8 cellular contexts compared by ENCODE assay signal in genomic region chr20:45910670-45911485, GRCh38. TPM values are rescaled to one million over a fixed set of nuclear protein-coding genes. Genes with fewer than 3 reads are reported as not detected.
DNase-seq lines count a peak whose midpoint lies in the region; ATAC-seq, FAIRE-seq and TF ChIP-seq lines count a peak whose summit lies in the region.

No MANE protein-coding gene starts in this region.

- intact Hi-C loops in endothelial cell of umbilical vein (cut with micrococcal nuclease) = loop anchor here (1.0 to 10.0 kb wide), 6 partner anchors 8 to 566 kb away; partner anchors contain the start of genes ACOT8, CTSA, NEURL2 and SDC4

- H3K27ac Mint-ChIP-seq in activated CD8-positive, alpha-beta memory T cell treated with anti-CD3 and anti-CD28 coated beads, Interleukin-2, amount 10 ng/mL, durations not matched to agents 7 days and 5 days = peak overlapping the region; percentile 71
- peak overlapping the region; percentile 94 for H3K27ac Mint-ChIP-seq in mesothelial cell of epicardium

- H3K4me2 ChIP-seq in endothelial cell of umbilical vein (ENCODE audit: insufficient read depth, low read length) = peak overlapping the region; percentile 66

- peak overlapping the region; percentile 38 for H2AFZ ChIP-seq in endothelial cell of umbilical vein (ENCODE audit: low read depth, low read length)

- BruUV-seq in endothelial cell of umbilical vein (replicated peaks; lab: Mats Ljungman, UMichigan) = TSS peak; percentile 72

- no peaks in the 10 kb centered on the region for H3K27me3 ChIP-seq in endothelial cell of umbilical vein (ENCODE audit: control insufficient read depth in 2 of 2, insufficient read depth in 2 of 2, low read length in 2 of 2)

- H3K79me2 ChIP-seq in endothelial cell of umbilical vein (ENCODE audit: control insufficient read depth, insufficient read depth, low read length) = no peaks in the 10 kb centered on the region

- H4K20me1 ChIP-seq in endothelial cell of umbilical vein (replicated peaks; ENCODE audit: control insufficient read depth, extremely low read depth, insufficient read depth, low read length) = no peaks in the 10 kb centered on the region

- H3K9me3 Mint-ChIP-seq in activated CD8-positive, alpha-beta memory T cell treated with anti-CD3 and anti-CD28 coated beads, Interleukin-2, amount 10 ng/mL, durations not matched to agents 7 days and 5 days (ENCODE audit: low read depth) = no peaks in the 10 kb centered on the region
- no peaks in the 10 kb centered on the region for H3K9me3 Mint-ChIP-seq in mesothelial cell of epicardium

- peaks cover 0 to 7% of the 10 kb centered on the region in 2 experiments for H3K36me3 ChIP-seq in endothelial cell of umbilical vein (ENCODE audit: control insufficient read depth in 2 of 2, extremely low read depth in 1 of 2, insufficient read depth in 2 of 2, low read length in 2 of 2)

- H3K27me3 Mint-ChIP-seq in activated CD8-positive, alpha-beta memory T cell treated with anti-CD3 and anti-CD28 coated beads, Interleukin-2, amount 10 ng/mL, durations not matched to agents 7 days and 5 days = peaks cover 15% of the 10 kb centered on the region
- no peaks in the 10 kb centered on the region for H3K27me3 Mint-ChIP-seq in mesothelial cell of epicardium (ENCODE audit: low read depth)

- peaks cover 28% of the 10 kb centered on the region for H3K4me1 ChIP-seq in endothelial cell of umbilical vein (ENCODE audit: control insufficient read depth, extremely low read depth, insufficient read depth, low read length)

- CTCF ChIA-PET in AG04449 (lab: Yijun Ruan, JAX) = interaction anchor here (1.0 to 3.7 kb wide), 3 partner anchors 17 to 112 kb away, joined by 3 to 22 read pairs (median 5); partner anchors contain the start of genes CTSA and NEURL2
- CTCF ChIA-PET in activated CD8-positive, alpha-beta memory T cell treated with anti-CD3 and anti-CD28 coated beads, Interleukin-2, amount 10 ng/mL, durations not matched to agents 7 days and 5 days (lab: Charles Lee) = interaction anchor here (0.7 to 2.5 kb wide), 5 partner anchors 12 to 103 kb away, joined by 3 to 9 read pairs (median 4); partner anchors contain the start of gene ZNF335
- CTCF ChIA-PET in endothelial cell of umbilical vein (lab: Charles Lee) = interaction anchor here (1.0 to 5.0 kb wide), 6 partner anchors 9 to 28 kb away, joined by 3 to 22 read pairs (median 8); partner anchors contain the start of genes CTSA, NEURL2 and PCIF1

- dilution Hi-C loops in endothelial cell of umbilical vein (cut with MboI; ENCODE audit: extremely low pct_ligation_motif_present, low sequenced_read_pairs) = no loop called here

- H3K36me3 Mint-ChIP-seq in activated CD8-positive, alpha-beta memory T cell treated with anti-CD3 and anti-CD28 coated beads, Interleukin-2, amount 10 ng/mL, durations not matched to agents 7 days and 5 days = no peaks in the 10 kb centered on the region
- H3K36me3 Mint-ChIP-seq in mesothelial cell of epicardium = peaks cover 21% of the 10 kb centered on the region

- DNase-seq in AG04449 (ENCODE audit: low read depth, low spot score) (peak; percentile 89), NCI-H82 treated with DMSO at 0.1 percent for 48 hours (lab: John Stamatoyannopoulos, UW; ENCODE audit: unreplicated experiment) (peak; percentile 100), endothelial cell of umbilical vein (ENCODE audit: low read depth, low spot score) (peak; percentile 100), mesothelial cell of epicardium (ENCODE audit: low spot score in 2 of 2, unreplicated experiment in 2 of 2) (peak; percentile 93 to 98)
- peak; percentile 98 for DNase-seq in activated CD8-positive, alpha-beta memory T cell treated with anti-CD3 and anti-CD28 coated beads, Interleukin-2, amount 10 ng/mL, durations not matched to agents 7 days and 5 days
- DNase-seq in stimulated activated CD8-positive, alpha-beta memory T cell treated with anti-CD3 and anti-CD28 coated beads, Interleukin-15, amount 100 ng/mL, for 24 hours (ENCODE audit: low read depth) = peak; percentile 92

- H3K4me3 ChIP-seq in AG04449 (ENCODE audit: low read depth, low read length) (peak overlapping the region; percentile 57), endothelial cell of umbilical vein (replicated peaks in 1 of 3; ENCODE audit: insufficient read depth in 1 of 3, low read depth in 1 of 3, low read length in 3 of 3) (peak overlapping the region; percentile 6 to 62 (median 37))

- H3K4me1 Mint-ChIP-seq in activated CD8-positive, alpha-beta memory T cell treated with anti-CD3 and anti-CD28 coated beads, Interleukin-2, amount 10 ng/mL, durations not matched to agents 7 days and 5 days = peaks cover 22% of the 10 kb centered on the region
- peaks cover 8% of the 10 kb centered on the region for H3K4me1 Mint-ChIP-seq in mesothelial cell of epicardium

- peak; percentile 30 for TF ChIP-seq POLR2A in endothelial cell of umbilical vein (IDR thresholded peaks at IDR 0.05; ENCODE audit: low read depth, low read length)

- TF ChIP-seq CTCF in AG04449 (IDR thresholded peaks at IDR 0.05; ENCODE audit: insufficient read depth, low read length, missing control alignments) (no peak), endothelial cell of umbilical vein (IDR thresholded peaks at IDR 0.05; ENCODE audit: extremely low read depth in 1 of 2, insufficient read depth in 1 of 2, low read depth in 1 of 2, low read length in 2 of 2) (no peak), mesothelial cell of epicardium (IDR thresholded peaks at IDR 0.05; ENCODE audit: unreplicated experiment) (no peak)

- POLR2A ChIA-PET in AG04449 (lab: Yijun Ruan, JAX) (interaction anchor here (0.8 to 0.9 kb wide), 2 partner anchors 20 to 23 kb away, joined by 3 read pairs; partner anchors contain the start of genes CTSA, NEURL2 and PCIF1), endothelial cell of umbilical vein (lab: Charles Lee) (interaction anchor here (0.5 to 3.8 kb wide), 4 partner anchors 13 to 97 kb away, joined by 3 to 22 read pairs (median 6); partner anchors contain the start of gene PCIF1)

- H3K9ac ChIP-seq in endothelial cell of umbilical vein (replicated peaks; ENCODE audit: extremely low read depth, insufficient read depth, low read length) = peak overlapping the region; percentile 44

- FAIRE-seq in endothelial cell of umbilical vein (lab: Jason Lieb, UNC) = peak; percentile 98

- H3K9me3 ChIP-seq in endothelial cell of umbilical vein (replicated peaks; ENCODE audit: control insufficient read depth, insufficient read depth, low read length) = no peaks in the 10 kb centered on the region

- no peaks in the 10 kb centered on the region for H3K9me1 ChIP-seq in endothelial cell of umbilical vein (replicated peaks; ENCODE audit: control insufficient read depth, extremely low read depth, insufficient read depth, low read length)

- H3K4me3 Mint-ChIP-seq in activated CD8-positive, alpha-beta memory T cell treated with anti-CD3 and anti-CD28 coated beads, Interleukin-2, amount 10 ng/mL, durations not matched to agents 7 days and 5 days = peak overlapping the region; percentile 67
- H3K4me3 Mint-ChIP-seq in mesothelial cell of epicardium = peak overlapping the region; percentile 76

- H3K27ac ChIP-seq in endothelial cell of umbilical vein (ENCODE audit: insufficient read depth, low read depth, low read length) = peak overlapping the region; percentile 43

- peak; percentile 88 for ATAC-seq in GM18873 (IDR thresholded peaks at IDR 0.05; ENCODE audit: low FRiP score, unreplicated experiment)
- peak; percentile 91 for ATAC-seq in HG03108 (IDR thresholded peaks at IDR 0.05; ENCODE audit: unreplicated experiment)
- peak; percentile 96 for ATAC-seq in activated CD8-positive, alpha-beta memory T cell treated with anti-CD3 and anti-CD28 coated beads, Interleukin-2, amount 10 ng/mL, durations not matched to agents 7 days and 5 days

RNA-seq across cellular contexts. Expression of gene PLTP, which starts 1.1 kb away (rescaled TPM):
- 1 to 10 TPM; 3.2 to 3.3 TPM for total RNA-seq in activated CD8-positive, alpha-beta memory T cell treated with anti-CD3 and anti-CD28 coated beads, Interleukin-2, amount 10 ng/mL, durations not matched to agents 7 days and 5 days
- total RNA-seq in endothelial cell of umbilical vein (61.9 and 62.1 TPM in 2 replicates), mesothelial cell of epicardium (54.6 to 58.1 TPM (median 55.5 TPM) in 3 replicates)
- 118 TPM in 2 replicates for polyA plus RNA-seq in endothelial cell of umbilical vein
- polyA plus RNA-seq in endothelial cell of umbilical vein (2011; cell fraction: cytosol; rRNA removed) = 70.8 and 89.9 TPM in 2 replicates
- polyA plus RNA-seq in endothelial cell of umbilical vein (2011; cell fraction: nucleus; rRNA removed) = 48.2 and 60.0 TPM in 2 replicates
- 71.4 and 133 TPM in 2 replicates for polyA plus RNA-seq in endothelial cell of umbilical vein (2012)
- polyA minus RNA-seq in endothelial cell of umbilical vein = 67.3 and 73.5 TPM in 2 replicates
- 1.1 TPM for polyA minus RNA-seq in endothelial cell of umbilical vein (2011; cell fraction: cytosol; rRNA and poly(A)+ RNA removed)
- 19.4 and 23.8 TPM in 2 replicates for polyA minus RNA-seq in endothelial cell of umbilical vein (2011; cell fraction: nucleus; rRNA and poly(A)+ RNA removed)

RNA-seq across cellular contexts. Expression of gene CTSA, which starts 19.7 kb away (rescaled TPM):
- total RNA-seq in activated CD8-positive, alpha-beta memory T cell treated with anti-CD3 and anti-CD28 coated beads, Interleukin-2, amount 10 ng/mL, durations not matched to agents 7 days and 5 days = 10 to 100 TPM; 55.5 to 69.6 TPM
- 156 and 169 TPM in 2 replicates for total RNA-seq in endothelial cell of umbilical vein
- 409 and 427 TPM in 2 replicates for polyA plus RNA-seq in endothelial cell of umbilical vein
- 229 and 251 TPM in 2 replicates for polyA plus RNA-seq in endothelial cell of umbilical vein (2011; cell fraction: cytosol; rRNA removed)
- 482 and 635 TPM in 2 replicates for polyA plus RNA-seq in endothelial cell of umbilical vein (2011; cell fraction: nucleus; rRNA removed)
- 167 and 196 TPM in 2 replicates for polyA plus RNA-seq in endothelial cell of umbilical vein (2012)
- 209 and 279 TPM in 2 replicates for polyA minus RNA-seq in endothelial cell of umbilical vein
- polyA minus RNA-seq in endothelial cell of umbilical vein (2011; cell fraction: cytosol; rRNA and poly(A)+ RNA removed) = 73.4 TPM
- polyA minus RNA-seq in endothelial cell of umbilical vein (2011; cell fraction: nucleus; rRNA and poly(A)+ RNA removed) = 132 and 133 TPM in 2 replicates
- total RNA-seq in mesothelial cell of epicardium = 74.4 to 86.7 TPM (median 78.8 TPM) in 3 replicates

RNA-seq across cellular contexts. Expression of gene NEURL2, which starts 19.9 kb away (rescaled TPM):
- 1 to 10 TPM in 1 of 2 experiments, under 1 TPM in 1; 0.91 to 1.9 TPM for total RNA-seq in activated CD8-positive, alpha-beta memory T cell treated with anti-CD3 and anti-CD28 coated beads, Interleukin-2, amount 10 ng/mL, durations not matched to agents 7 days and 5 days
- total RNA-seq in endothelial cell of umbilical vein (5.4 and 6.5 TPM in 2 replicates), mesothelial cell of epicardium (7.2 to 8.3 TPM (median 8.1 TPM) in 3 replicates)
- 2.8 and 4.5 TPM in 2 replicates for polyA plus RNA-seq in endothelial cell of umbilical vein
- 1.2 and 1.9 TPM in 2 replicates for polyA plus RNA-seq in endothelial cell of umbilical vein (2011; cell fraction: cytosol; rRNA removed)
- 4.6 and 5.5 TPM in 2 replicates for polyA plus RNA-seq in endothelial cell of umbilical vein (2011; cell fraction: nucleus; rRNA removed)
- 0.95 and 1.7 TPM in 2 replicates for polyA plus RNA-seq in endothelial cell of umbilical vein (2012)
- 0.68 TPM in 1 of 2 replicates, not detected in the other for polyA minus RNA-seq in endothelial cell of umbilical vein
- 1.3 TPM for polyA minus RNA-seq in endothelial cell of umbilical vein (2011; cell fraction: cytosol; rRNA and poly(A)+ RNA removed)
- 2.2 and 5.2 TPM in 2 replicates for polyA minus RNA-seq in endothelial cell of umbilical vein (2011; cell fraction: nucleus; rRNA and poly(A)+ RNA removed)

RNA-seq across cellular contexts. Expression of gene SPATA25, which starts 23.5 kb away (rescaled TPM):
- total RNA-seq in activated CD8-positive, alpha-beta memory T cell treated with anti-CD3 and anti-CD28 coated beads, Interleukin-2, amount 10 ng/mL, durations not matched to agents 7 days and 5 days = 1 to 10 TPM in 1 of 2 experiments, under 1 TPM in 1; 0.55 to 1.2 TPM
- total RNA-seq in endothelial cell of umbilical vein = 1.3 TPM in 1 of 2 replicates, not detected in the other
- 0.69 and 1.0 TPM in 2 replicates for polyA plus RNA-seq in endothelial cell of umbilical vein
- 0.34 and 0.58 TPM in 2 replicates for polyA plus RNA-seq in endothelial cell of umbilical vein (2011; cell fraction: cytosol; rRNA removed)
- polyA plus RNA-seq in endothelial cell of umbilical vein (2011; cell fraction: nucleus; rRNA removed) = 2.9 and 3.8 TPM in 2 replicates
- 0.60 TPM in 1 of 2 replicates, not detected in the other for polyA plus RNA-seq in endothelial cell of umbilical vein (2012)
- 0.28 TPM in 1 of 2 replicates, not detected in the other for polyA minus RNA-seq in endothelial cell of umbilical vein
- polyA minus RNA-seq in endothelial cell of umbilical vein (2011; cell fraction: cytosol; rRNA and poly(A)+ RNA removed) = not detected
- polyA minus RNA-seq in endothelial cell of umbilical vein (2011; cell fraction: nucleus; rRNA and poly(A)+ RNA removed) = 2.2 and 3.0 TPM in 2 replicates
- 3.2 to 4.0 TPM (median 3.4 TPM) in 3 replicates for total RNA-seq in mesothelial cell of epicardium

RNA-seq across cellular contexts. Expression of gene PCIF1, which starts 23.6 kb away (rescaled TPM):
- total RNA-seq in activated CD8-positive, alpha-beta memory T cell treated with anti-CD3 and anti-CD28 coated beads, Interleukin-2, amount 10 ng/mL, durations not matched to agents 7 days and 5 days = 10 to 100 TPM; 41.6 to 52.3 TPM
- total RNA-seq in endothelial cell of umbilical vein (25.8 and 27.2 TPM in 2 replicates), mesothelial cell of epicardium (43.7 to 45.2 TPM (median 44.4 TPM) in 3 replicates)
- polyA plus RNA-seq in endothelial cell of umbilical vein = 26.4 and 27.6 TPM in 2 replicates
- 19.2 and 22.7 TPM in 2 replicates for polyA plus RNA-seq in endothelial cell of umbilical vein (2011; cell fraction: cytosol; rRNA removed)
- polyA plus RNA-seq in endothelial cell of umbilical vein (2011; cell fraction: nucleus; rRNA removed) = 32.7 and 35.6 TPM in 2 replicates
- 15.6 and 18.6 TPM in 2 replicates for polyA plus RNA-seq in endothelial cell of umbilical vein (2012)
- 17.2 and 28.9 TPM in 2 replicates for polyA minus RNA-seq in endothelial cell of umbilical vein
- polyA minus RNA-seq in endothelial cell of umbilical vein (2011; cell fraction: cytosol; rRNA and poly(A)+ RNA removed) = 22.8 TPM
- 32.5 and 34.5 TPM in 2 replicates for polyA minus RNA-seq in endothelial cell of umbilical vein (2011; cell fraction: nucleus; rRNA and poly(A)+ RNA removed)

Comparison
In these comparisons a context has a peak if more than half of its experiments do, and no peak if none do; other contexts are left out.
1. Peak in every context shown above with its lines: DNase-seq, ATAC-seq, H3K4me3 ChIP-seq and H3K27ac ChIP-seq.
2. RNA of gene PLTP, which starts 1.1 kb away (total RNA-seq): 61.9 to 62.1 TPM in endothelial cell of umbilical vein and 54.6 to 58.1 TPM in mesothelial cell of epicardium; 3.2 to 3.3 TPM in activated CD8-positive, alpha-beta memory T cell treated with anti-CD3 and anti-CD28 coated beads, Interleukin-2, amount 10 ng/mL, durations not matched to agents 7 days and 5 days; every median in the first group is over 10 times any median in the second.